17 cellular contexts compared by ENCODE assay signal in the genomic region with DNA sequence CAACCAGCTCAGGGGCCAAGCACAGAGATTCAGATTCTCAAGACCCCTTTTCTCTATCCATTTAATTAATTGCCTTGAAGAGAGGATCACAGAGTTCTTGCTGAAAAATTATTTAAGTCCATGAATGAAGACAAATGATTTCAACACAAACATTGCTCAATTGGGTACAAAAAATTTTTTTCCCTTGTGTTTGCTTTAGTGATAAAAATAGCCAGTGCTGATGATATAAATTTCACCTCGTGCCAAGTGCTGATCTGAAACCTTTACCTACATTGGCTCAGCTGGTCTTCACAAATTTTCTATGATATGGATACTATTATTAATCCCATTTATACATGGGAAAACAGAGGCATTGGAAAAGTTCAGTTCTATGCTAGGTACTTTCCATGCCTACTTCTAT.
DNase-seq lines count a peak whose midpoint lies in the region; ATAC-seq and TF ChIP-seq lines count a peak whose summit lies in the region.
"Had no signal": no experiment of that assay in that cellular context is flagged by ENCODE, and none has a peak within 500 bp of the region (broad histone marks: within the 10 kb centered on the region; RNA-seq: fewer than 3 reads in every experiment).

No MANE protein-coding gene starts in this region.

- in situ Hi-C loops in mammary epithelial cell (cut with MboI; ENCODE audit: low sequenced_read_pairs in 2 of 2): no loop called here

- intact Hi-C loops in mammary epithelial cell (cut with micrococcal nuclease): no loop called here
- intact Hi-C loops in left lung (cut with DNase I): no loop called here
- intact Hi-C loops in spleen (cut with DNase I; ENCODE audit: low total_unique reads): no loop called here

- no peak for TF ChIP-seq POLR2A in spleen (IDR thresholded peaks at IDR 0.05)

- H3K4me1 ChIP-seq in mammary epithelial cell (ENCODE audit: insufficient read depth, low read length) (no peaks in the 10 kb centered on the region), left lung (no peaks in the 10 kb centered on the region), spleen (no peaks in the 10 kb centered on the region)

- peak; percentile 9 for DNase-seq in mammary epithelial cell
- peak; percentile 67 for DNase-seq in fibroblast of pulmonary artery (ENCODE audit: low read depth)
- no peak for DNase-seq in left lung
- DNase-seq in skeletal muscle cell (ENCODE audit: low read depth): peak; percentile 24
- no peak for DNase-seq in T-helper 9 cell
- no peak for DNase-seq in spleen
- DNase-seq in NCI-H446 (lab: John Stamatoyannopoulos, UW): no peak
- DNase-seq: BE2C; CD4-positive, alpha-beta memory T cell; DMS153; DMS79 treated with DMSO at 0.1 percent for 48 hours; EL; GM23248 had no signal

- H3K4me2 ChIP-seq in mammary epithelial cell (ENCODE audit: insufficient read depth, low read depth, low read length): no peak overlapping the region

- H3K9me3 ChIP-seq in mammary epithelial cell (replicated peaks; ENCODE audit: insufficient read depth, low read length) (no peaks in the 10 kb centered on the region), left lung (no peaks in the 10 kb centered on the region), spleen (no peaks in the 10 kb centered on the region)
- H3K9me3 ChIP-seq: BE2C had no signal

- no peaks in the 10 kb centered on the region for H3K79me2 ChIP-seq in mammary epithelial cell (ENCODE audit: insufficient read depth, low read length)

- H3K27me3 ChIP-seq in mammary epithelial cell (ENCODE audit: insufficient read depth, low read length): no peaks in the 10 kb centered on the region
- H3K27me3 ChIP-seq in left lung: no peaks in the 10 kb centered on the region
- no peaks in the 10 kb centered on the region for H3K27me3 ChIP-seq in spleen (replicated peaks in 1 of 7)
- H3K27me3 ChIP-seq: BE2C had no signal

- H3K4me3 ChIP-seq in mammary epithelial cell (replicated peaks in 1 of 3; ENCODE audit: insufficient read depth in 1 of 3, low read depth in 2 of 3, low read length in 3 of 3): no peak overlapping the region
- H3K4me3 ChIP-seq in fibroblast of pulmonary artery (replicated peaks; ENCODE audit: low read depth, low read length): no peak overlapping the region
- no peak overlapping the region for H3K4me3 ChIP-seq in left lung
- H3K4me3 ChIP-seq in skeletal muscle cell (ENCODE audit: low read depth, low read length): no peak overlapping the region
- H3K4me3 ChIP-seq in spleen: no peak overlapping the region
- H3K4me3 ChIP-seq: GM23248 had no signal

- no peaks in the 10 kb centered on the region for H4K20me1 ChIP-seq in mammary epithelial cell (ENCODE audit: insufficient read depth, low read length)

- H2AFZ ChIP-seq in mammary epithelial cell (ENCODE audit: low read depth, low read length): no peak overlapping the region
- H2AFZ ChIP-seq: GM23248 had no signal

- H3K36me3 ChIP-seq in mammary epithelial cell (ENCODE audit: insufficient read depth, low read length) (no peaks in the 10 kb centered on the region), left lung (no peaks in the 10 kb centered on the region), spleen (no peaks in the 10 kb centered on the region)
- H3K36me3 ChIP-seq: BE2C had no signal

- WGBS in mammary epithelial cell (ENCODE audit: low coverage, missing lambda C conversion rate): 63% methylated on average over 1 of the region's 1 CpG
- WGBS in spleen, 5 donors: 47 to 78% (median 59%) methylated on average over 1 of the region's 1 CpG

- dilution Hi-C loops in mammary epithelial cell (cut with HindIII; ENCODE audit: low sequenced_read_pairs): no loop called here

- BruUV-seq in mammary epithelial cell (replicated peaks; lab: Mats Ljungman, UMichigan): no TSS peak

- peak; percentile 60 for ATAC-seq in left lung
- ATAC-seq in HG02973 (IDR thresholded peaks at IDR 0.05; ENCODE audit: unreplicated experiment): no peak
- ATAC-seq: HCT116, HepG2 had no signal

- H3K27ac ChIP-seq in mammary epithelial cell (ENCODE audit: insufficient read depth, low read depth, low read length) (no peak overlapping the region), left lung (no peak overlapping the region), spleen (no peak overlapping the region)
- H3K27ac ChIP-seq: C4-2B, GM23248 had no signal

- CTCF ChIA-PET in mammary epithelial cell (lab: Charles Lee; ENCODE audit: low non-redundant PET): interaction anchor here (0.7 kb wide), 1 partner anchor 826 kb away, joined by 6 read pairs; no protein-coding TSS in a partner anchor

- no peak for TF ChIP-seq CTCF in mammary epithelial cell (conservative IDR thresholded peaks at IDR 0.05 in 1 of 2, IDR thresholded peaks at IDR 0.05 in 1 of 2; ENCODE audit: extremely low read depth in 1 of 2, insufficient read depth in 1 of 2, low read depth in 1 of 2, low read length in 2 of 2)
- no peak for TF ChIP-seq CTCF in fibroblast of pulmonary artery (IDR thresholded peaks at IDR 0.05; ENCODE audit: low read length, missing control alignments)
- TF ChIP-seq CTCF in left lung (IDR thresholded peaks at IDR 0.05): no peak
- no peak for TF ChIP-seq CTCF in spleen (IDR thresholded peaks at IDR 0.05 in 8 of 11, conservative IDR thresholded peaks at IDR 0.05 in 3 of 11)

- H3K9ac ChIP-seq in mammary epithelial cell (ENCODE audit: insufficient read depth, low read length): no peak overlapping the region
- H3K9ac ChIP-seq: GM23248 had no signal

Comparison
In these comparisons a context has a peak if more than half of its experiments do, and no peak if none do; other contexts are left out.
1. DNase-seq: peak in mammary epithelial cell (single experiment), fibroblast of pulmonary artery (single experiment) and skeletal muscle cell (single experiment); none in left lung (0 of 2), T-helper 9 cell (single experiment), spleen (single experiment) and NCI-H446 (0 of 2).